Comparison of ENCODE assay signal across 29 cellular contexts in the genomic region with DNA sequence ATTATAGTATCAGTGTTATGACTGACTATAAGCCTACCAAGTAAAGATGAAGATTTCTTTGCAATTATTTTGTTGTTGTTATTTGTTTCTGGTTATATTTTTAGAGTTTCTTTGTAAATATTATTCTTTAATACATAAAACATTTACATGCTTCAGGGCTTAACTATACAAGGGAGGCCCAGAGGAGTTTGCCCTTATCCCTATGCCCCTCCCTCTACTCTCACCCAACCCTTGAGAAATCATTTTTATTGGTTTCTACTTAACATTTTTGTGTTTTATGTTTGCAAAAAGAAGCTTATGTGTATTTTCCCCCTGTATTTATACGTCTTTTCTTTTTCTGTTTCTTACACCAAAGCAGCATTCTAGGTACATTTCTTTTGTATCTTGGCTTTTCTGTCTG.
"Had no signal": no experiment of that assay in that cellular context is flagged by ENCODE, and none has a peak within 500 bp of the region (broad histone marks: within the 10 kb centered on the region; RNA-seq: fewer than 3 reads in every experiment).

No MANE protein-coding gene starts in this region.

- H3K4me1 ChIP-seq: esophagus squamous epithelium had no signal

- DNase-seq: activated B cell treated with CpG ODN at 0.5 μM for 24 hours; activated CD4-positive, alpha-beta T cell treated with anti-CD3 and anti-CD28 coated beads for 48 hours; activated CD4-positive, alpha-beta T cell treated with anti-CD3 and anti-CD28 coated beads, Interleukin-2, amount 50 U/mL, for 1 hour; activated CD4-positive, alpha-beta T cell treated with anti-CD3 and anti-CD28 coated beads, Interleukin-2, amount 50 U/mL, for 48 hours; activated CD8-positive, alpha-beta memory T cell treated with anti-CD3 and anti-CD28 coated beads for 24 hours; activated CD8-positive, alpha-beta T cell treated with anti-CD3 and anti-CD28 coated beads for 36 hours; activated effector memory CD4-positive, alpha-beta T cell treated with anti-CD3 and anti-CD28 coated beads, Interleukin-2, amount 50 U/mL, for 16 hours; activated naive CD4-positive, alpha-beta T cell treated with anti-CD3 and anti-CD28 coated beads, Interleukin-2, amount 10 ng/mL, durations not matched to agents 7 days and 5 days; activated T-cell treated with anti-CD3 and anti-CD28 coated beads, Interleukin-2, amount 50 U/mL, for 4 hours; amniotic stem cell; anterior cingulate cortex; brain microvascular endothelial cell; cortex of kidney; dermis blood vessel endothelial cell; effector CD4-positive, alpha-beta T cell; effector memory CD8-positive, alpha-beta T cell; esophagus squamous epithelium; foreskin fibroblast; head of caudate nucleus; T-cell; T-helper 17 cell; T1000; WERI-Rb-1 had no signal

- ATAC-seq: activated CD4-positive, CD25-positive, alpha-beta regulatory T cell treated with anti-CD3 and anti-CD28 coated beads, Interleukin-2, amount 50 U/mL, for 24 hours; activated CD8-positive, alpha-beta T cell treated with anti-CD3 and anti-CD28 coated beads for 36 hours; activated T-cell treated with anti-CD3 and anti-CD28 coated beads, Interleukin-2, amount 50 U/mL, for 4 hours; effector memory CD8-positive, alpha-beta T cell; T-cell; T-helper 17 cell had no signal

- H3K36me3 ChIP-seq: brain microvascular endothelial cell, WERI-Rb-1 had no signal

- H3K4me1 Mint-ChIP-seq: activated B cell treated with CpG ODN at 0.5 μM for 24 hours had no signal

- H3K4me3 Mint-ChIP-seq: activated B cell treated with CpG ODN at 0.5 μM for 24 hours; activated CD8-positive, alpha-beta T cell treated with anti-CD3 and anti-CD28 coated beads for 36 hours; activated naive CD4-positive, alpha-beta T cell treated with anti-CD3 and anti-CD28 coated beads, Interleukin-2, amount 10 ng/mL, durations not matched to agents 7 days and 5 days; activated naive CD8-positive, alpha-beta T cell; activated T-cell treated with anti-CD3 and anti-CD28 coated beads, Interleukin-2, amount 50 U/mL, for 4 hours; central memory CD8-positive, alpha-beta T cell; effector memory CD8-positive, alpha-beta T cell; T-cell; T-helper 17 cell; T-helper 2 cell treated with Interferon-gamma antibody and Interleukin-4, amounts not matched to agents 5 μg/mL and 100 μg/mL, for 36 hours had no signal

- H3K4me3 ChIP-seq: esophagus squamous epithelium had no signal

- H3K36me3 Mint-ChIP-seq: activated naive CD4-positive, alpha-beta T cell treated with anti-CD3 and anti-CD28 coated beads, Interleukin-2, amount 10 ng/mL, durations not matched to agents 7 days and 5 days had no signal

- H3K27ac ChIP-seq: brain microvascular endothelial cell, epithelial cell of prostate, esophagus squamous epithelium, WERI-Rb-1 had no signal

- H3K27me3 Mint-ChIP-seq: activated B cell treated with CpG ODN at 0.5 μM for 24 hours; activated CD8-positive, alpha-beta T cell treated with anti-CD3 and anti-CD28 coated beads for 36 hours; activated naive CD4-positive, alpha-beta T cell treated with anti-CD3 and anti-CD28 coated beads, Interleukin-2, amount 10 ng/mL, durations not matched to agents 7 days and 5 days; activated naive CD8-positive, alpha-beta T cell; central memory CD8-positive, alpha-beta T cell; effector memory CD8-positive, alpha-beta T cell; T-cell; T-helper 17 cell had no signal

- H3K27me3 ChIP-seq: brain microvascular endothelial cell, esophagus squamous epithelium had no signal

- H3K27ac Mint-ChIP-seq: activated B cell treated with CpG ODN at 0.5 μM for 24 hours; activated CD8-positive, alpha-beta T cell treated with anti-CD3 and anti-CD28 coated beads for 36 hours; activated naive CD4-positive, alpha-beta T cell treated with anti-CD3 and anti-CD28 coated beads, Interleukin-2, amount 10 ng/mL, durations not matched to agents 7 days and 5 days; activated naive CD8-positive, alpha-beta T cell; activated T-helper 2 cell treated with anti-CD3 and anti-CD28 coated beads, Interferon-gamma antibody, Interleukin-2, Interleukin-4, amounts not matched to agents 10 μg/mL and 5 μg/mL and 100 μg/mL, durations not matched to agents 14 hours and 24 hours and 36 hours; effector memory CD8-positive, alpha-beta T cell; T-cell; T-helper 2 cell treated with Interferon-gamma antibody and Interleukin-4, amounts not matched to agents 5 μg/mL and 100 μg/mL, for 36 hours had no signal

- H3K9me3 ChIP-seq: esophagus squamous epithelium had no signal

- H3K9me3 Mint-ChIP-seq: activated B cell treated with CpG ODN at 0.5 μM for 24 hours; activated CD8-positive, alpha-beta T cell treated with anti-CD3 and anti-CD28 coated beads for 36 hours; activated naive CD4-positive, alpha-beta T cell treated with anti-CD3 and anti-CD28 coated beads, Interleukin-2, amount 10 ng/mL, durations not matched to agents 7 days and 5 days; activated T-cell treated with anti-CD3 and anti-CD28 coated beads, Interleukin-2, amount 50 U/mL, for 4 hours; activated T-helper 2 cell treated with anti-CD3 and anti-CD28 coated beads, Interferon-gamma antibody, Interleukin-2, Interleukin-4, amounts not matched to agents 10 μg/mL and 5 μg/mL and 100 μg/mL, durations not matched to agents 14 hours and 24 hours and 36 hours; central memory CD8-positive, alpha-beta T cell; effector memory CD8-positive, alpha-beta T cell; T-cell; T-helper 2 cell treated with Interferon-gamma antibody and Interleukin-4, amounts not matched to agents 5 μg/mL and 100 μg/mL, for 36 hours had no signal
